17 cellular contexts compared by ENCODE assay signal in genomic region chr11:119664701-119665420, GRCh38.
DNase-seq lines count a peak whose midpoint lies in the region; TF ChIP-seq lines count a peak whose summit lies in the region.
"Had no signal": no experiment of that assay in that cellular context is flagged by ENCODE, and none has a peak within 500 bp of the region (broad histone marks: within the 10 kb centered on the region; RNA-seq: fewer than 3 reads in every experiment).

No MANE protein-coding gene starts in this region.

- no peak overlapping the region for H2BK15ac ChIP-seq in mesendoderm (replicated peaks; ENCODE audit: low read depth)

- H3K27ac Mint-ChIP-seq in endothelial cell (ENCODE audit: unreplicated experiment) = no peak overlapping the region
- H3K27ac Mint-ChIP-seq: B cell; CD4-positive, alpha-beta T cell; CD8-positive, alpha-beta memory T cell; HFFc6 had no signal

- no peak overlapping the region for H3K18ac ChIP-seq in mesendoderm (ENCODE audit: low read length)

- H3K27ac ChIP-seq in RWPE1 (peak overlapping the region; percentile 80), mesendoderm (ENCODE audit: low read depth, low read length) (no peak overlapping the region), osteoblast (ENCODE audit: low read depth, low read length) (no peak overlapping the region)
- H3K27ac ChIP-seq: 22Rv1, C4-2B had no signal

- H3K79me2 ChIP-seq in mesendoderm (ENCODE audit: control insufficient read depth, insufficient read depth, low read length) (no peaks in the 10 kb centered on the region), osteoblast (ENCODE audit: insufficient read depth, low read length) (no peaks in the 10 kb centered on the region)

- in situ Hi-C loops in GM13976 (cut with MboI; ENCODE audit: low sequenced_read_pairs, unreplicated experiment) = loop anchor here (10.0 kb wide), 1 partner anchor 440 kb away; no protein-coding TSS in a partner anchor

- H2AK5ac ChIP-seq in mesendoderm (ENCODE audit: low read length) = no peak overlapping the region

- H3K36me3 Mint-ChIP-seq in endothelial cell (ENCODE audit: low read depth, unreplicated experiment) = no peaks in the 10 kb centered on the region
- H3K36me3 Mint-ChIP-seq: CD8-positive, alpha-beta memory T cell had no signal

- H3K27me3 Mint-ChIP-seq in endothelial cell (ENCODE audit: unreplicated experiment) = peaks cover 16% of the 10 kb centered on the region
- H3K27me3 Mint-ChIP-seq: B cell; CD4-positive, alpha-beta T cell had no signal

- no peaks in the 10 kb centered on the region for H3K9me3 ChIP-seq in osteoblast (ENCODE audit: low read depth, low read length)
- H3K9me3 ChIP-seq: BLaER1, HAP-1 had no signal

- no peak for DNase-seq in RWPE1 (ENCODE audit: low spot score)
- DNase-seq in mesendoderm = no peak
- DNase-seq in osteoblast (ENCODE audit: insufficient read length, low spot score, missing footprints) = peak; percentile 75
- DNase-seq in endothelial cell (ENCODE audit: low spot score) = no peak
- no peak for DNase-seq in GM13976 (ENCODE audit: low spot score)
- DNase-seq in CD1c-positive myeloid dendritic cell (ENCODE audit: extremely low spot score) = no peak
- DNase-seq: CD4-positive, alpha-beta T cell; CD8-positive, alpha-beta memory T cell; EL; GDM1; GOT3; HFFc6 had no signal

- no peaks in the 10 kb centered on the region for H3K79me1 ChIP-seq in mesendoderm (ENCODE audit: low read length)

- no peaks in the 10 kb centered on the region for H3K27me3 ChIP-seq in mesendoderm (ENCODE audit: insufficient read depth, low read length, poor library complexity)
- H3K27me3 ChIP-seq in osteoblast (ENCODE audit: insufficient read depth, low read length) = no peaks in the 10 kb centered on the region
- H3K27me3 ChIP-seq: BLaER1 had no signal

- no peak overlapping the region for H2BK5ac ChIP-seq in mesendoderm (ENCODE audit: low read length)

- H3K4me2 ChIP-seq in mesendoderm (ENCODE audit: low read length) (no peak overlapping the region), osteoblast (ENCODE audit: insufficient read depth, low read length) (no peak overlapping the region)

- no peak overlapping the region for H3K4ac ChIP-seq in mesendoderm (ENCODE audit: low read depth, low read length)

- H3K9ac ChIP-seq in mesendoderm (ENCODE audit: low read length) = no peak overlapping the region

- POLR2A ChIA-PET in RWPE1 (lab: Yijun Ruan, JAX; ENCODE audit: low non-redundant PET) = interaction anchor here (0.6 kb wide), 1 partner anchor 37 kb away, joined by 3 read pairs; no protein-coding TSS in a partner anchor

- TF ChIP-seq CTCF in RWPE1 (conservative IDR thresholded peaks at IDR 0.05; ENCODE audit: low read depth) (no peak), osteoblast (IDR thresholded peaks at IDR 0.05; ENCODE audit: extremely low read depth, low read depth, low read length) (no peak), endothelial cell (IDR thresholded peaks at IDR 0.05; ENCODE audit: unreplicated experiment) (no peak), GM13976 (IDR thresholded peaks at IDR 0.05; ENCODE audit: borderline replicate concordance, control extremely low read depth, extremely low read depth, insufficient read depth, missing control alignments) (no peak)

- WGBS in mesendoderm (ENCODE audit: extremely low coverage, insufficient coverage, low lambda C conversion rate) = no CpG with 5 or more reads among the region's 44 CpGs

- H3K4me1 ChIP-seq in mesendoderm (ENCODE audit: control insufficient read depth, low read depth, low read length) (peaks cover 6% of the 10 kb centered on the region), osteoblast (ENCODE audit: insufficient read depth, low read length) (no peaks in the 10 kb centered on the region)
- H3K4me1 ChIP-seq: HAP-1 had no signal

- H2BK120ac ChIP-seq in mesendoderm (ENCODE audit: low read depth, low read length) = no peak overlapping the region

- no peaks in the 10 kb centered on the region for H3K9me3 Mint-ChIP-seq in endothelial cell (ENCODE audit: unreplicated experiment)
- H3K9me3 Mint-ChIP-seq: CD4-positive, alpha-beta T cell; CD8-positive, alpha-beta memory T cell; HFFc6 had no signal

- H3K56ac ChIP-seq in mesendoderm (ENCODE audit: low read length) = peak overlapping the region; percentile 10

- peaks cover 7% of the 10 kb centered on the region for H3K4me1 Mint-ChIP-seq in endothelial cell (ENCODE audit: unreplicated experiment)
- H3K4me1 Mint-ChIP-seq: B cell; CD8-positive, alpha-beta memory T cell had no signal

- H3K4me3 ChIP-seq in mesendoderm (ENCODE audit: low read length) = no peak overlapping the region
- no peak overlapping the region for H3K4me3 ChIP-seq in osteoblast (ENCODE audit: insufficient read depth, low read length)
- H3K4me3 ChIP-seq: BLaER1, HAP-1 had no signal

- H3K36me3 ChIP-seq in mesendoderm (ENCODE audit: control insufficient read depth, insufficient read depth, low read length) (no peaks in the 10 kb centered on the region), osteoblast (ENCODE audit: insufficient read depth, low read length) (no peaks in the 10 kb centered on the region)
- H3K36me3 ChIP-seq: HAP-1 had no signal

- H3K23ac ChIP-seq in mesendoderm (ENCODE audit: low read length) = no peak overlapping the region

- CTCF ChIA-PET in RWPE1 (lab: Yijun Ruan, JAX) = interaction anchor here (0.6 to 3.6 kb wide), 3 partner anchors 64 to 444 kb away, joined by 5 to 26 read pairs (median 5); partner anchors contain the start of gene NECTIN1

- no peak overlapping the region for H4K8ac ChIP-seq in mesendoderm (ENCODE audit: low read depth, low read length)

- H4K5ac ChIP-seq in mesendoderm (ENCODE audit: low read length) = no peak overlapping the region

- no peaks in the 10 kb centered on the region for H4K20me1 ChIP-seq in osteoblast (ENCODE audit: insufficient read depth, low read length)

- no peak overlapping the region for H3K4me3 Mint-ChIP-seq in endothelial cell (ENCODE audit: unreplicated experiment)
- H3K4me3 Mint-ChIP-seq: B cell; CD4-positive, alpha-beta T cell; CD8-positive, alpha-beta memory T cell; HFFc6 had no signal

- no peak overlapping the region for H2AFZ ChIP-seq in osteoblast (ENCODE audit: low read length)
